In the genomic region with DNA sequence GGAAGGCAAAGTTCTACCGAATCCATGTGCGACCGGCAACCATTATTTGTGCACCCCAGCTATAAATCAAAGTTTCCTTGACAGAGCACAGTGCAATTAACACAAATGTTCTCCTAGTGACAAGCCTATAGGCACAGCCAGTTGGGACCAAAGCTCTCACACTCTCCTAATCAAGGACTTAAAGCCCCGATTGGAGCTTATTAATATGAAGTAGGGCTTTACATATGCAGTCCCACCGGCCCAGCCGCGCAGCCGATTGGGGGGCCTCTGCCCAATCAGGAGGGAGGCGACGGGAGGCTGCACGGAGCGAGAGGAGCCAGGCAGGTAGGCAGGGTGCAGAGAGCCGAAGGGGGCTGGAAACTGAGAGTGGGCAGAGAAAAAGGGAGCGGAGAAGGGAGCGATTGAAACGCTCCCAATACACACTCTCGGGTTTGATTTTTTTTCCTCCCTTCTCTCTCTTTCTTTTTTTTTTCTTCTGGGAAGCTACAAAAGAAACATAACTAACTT, we compare ENCODE assay signal across 8 cellular contexts. TPM values are rescaled to one million over a fixed set of nuclear protein-coding genes. Genes with fewer than 3 reads are reported as not detected.
DNase-seq lines count a peak whose midpoint lies in the region; ATAC-seq and TF ChIP-seq lines count a peak whose summit lies in the region.

ESRRG (minus strand) TSS at position 156 of the 507 bp plus-strand sequence; CDS start at position 26, 130 bp downstream.

- BruUV-seq in Calu3 (replicated peaks; lab: Mats Ljungman, UMichigan), result no TSS peak

- peaks cover 19% of the 10 kb centered on the region for H3K4me1 Mint-ChIP-seq in Calu3 (ENCODE audit: low read depth, unreplicated experiment)

- ATAC-seq in body of pancreas, result peak; percentile 87
- peak; percentile 86 for ATAC-seq in left colon
- no peak for ATAC-seq in HG03460 (IDR thresholded peaks at IDR 0.05; ENCODE audit: unreplicated experiment)

- CTCF ChIA-PET in Calu3 (lab: Charles Lee), result interaction anchor here (0.7 to 1.0 kb wide), 3 partner anchors 9 to 1162 kb away, joined by 3 to 4 read pairs (median 4); no protein-coding TSS in a partner anchor

- peaks cover 11% of the 10 kb centered on the region for H3K36me3 Mint-ChIP-seq in Calu3 (ENCODE audit: insufficient read depth, unreplicated experiment)

- intact Hi-C loops in Calu3 (cut with micrococcal nuclease; ENCODE audit: unreplicated experiment) (loop anchor here (5.0 to 10.0 kb wide), 2 partner anchors 731 to 1451 kb away; no protein-coding TSS in a partner anchor), body of pancreas (cut with DNase I) (no loop called here), left colon (cut with DNase I, micrococcal nuclease) (no loop called here)

- no peak for TF ChIP-seq CTCF in Calu3 (IDR thresholded peaks at IDR 0.05; ENCODE audit: unreplicated experiment)
- no peak for TF ChIP-seq CTCF in body of pancreas (IDR thresholded peaks at IDR 0.05)
- TF ChIP-seq CTCF in suprapubic skin (IDR thresholded peaks at IDR 0.05), result no peak

- H3K27ac Mint-ChIP-seq in Calu3 (ENCODE audit: unreplicated experiment), result peak within 1 kb of the TSS; percentile 10

- H3K4me1 ChIP-seq in body of pancreas (peaks cover 12% of the 10 kb centered on the region), suprapubic skin (peaks cover 20% of the 10 kb centered on the region)

- H3K4me3 Mint-ChIP-seq in Calu3 (ENCODE audit: low read depth, unreplicated experiment), result peak within 1 kb of the TSS; percentile 88

- H3K27me3 ChIP-seq in body of pancreas (no peaks in the 10 kb centered on the region), suprapubic skin (peaks cover 38% of the 10 kb centered on the region)

- 0 to 2% methylated on average over 17 of the region's 17 CpGs for WGBS in body of pancreas, 2 donors
- WGBS in suprapubic skin, result 1% methylated on average over 17 of the region's 17 CpGs

- H3K9me3 ChIP-seq in body of pancreas, result no peaks in the 10 kb centered on the region
- H3K9me3 ChIP-seq in suprapubic skin, result no peaks in the 10 kb centered on the region

- H3K9me3 Mint-ChIP-seq in Calu3 (ENCODE audit: low read depth, unreplicated experiment), result no peaks in the 10 kb centered on the region

- H3K4me3 ChIP-seq in body of pancreas (peak within 1 kb of the TSS; percentile 2 to 10), suprapubic skin (peak within 1 kb of the TSS; percentile 38)

- H3K27ac ChIP-seq in body of pancreas, result peak within 1 kb of the TSS in 3 of 4 donors; percentile 21 to 37 (median 24)
- no peak within 1 kb of the TSS for H3K27ac ChIP-seq in suprapubic skin

- DNase-seq in Calu3 (peak; percentile 75), NCI-H1930 (lab: John Stamatoyannopoulos, UW) (peak; percentile 37 to 56), body of pancreas (peak; percentile 49 to 79 (median 62)), left colon (peak; percentile 31 to 42), suprapubic skin (ENCODE audit: low spot score in 2 of 2) (no peak), dedifferentiated amniotic fluid mesenchymal stem cell (ENCODE audit: extremely low spot score) (no peak)
- DNase-seq in stimulated activated CD4-positive, alpha-beta T cell treated with anti-CD3 and anti-CD28 coated beads, Interleukin-4, amount 100 ng/mL, for 1 hour, result no peak

- no peak for TF ChIP-seq EP300 in suprapubic skin (IDR thresholded peaks at IDR 0.05)

- no peaks in the 10 kb centered on the region for H3K36me3 ChIP-seq in body of pancreas (replicated peaks in 1 of 2; ENCODE audit: insufficient read depth in 1 of 2, low read depth in 2 of 2)
- H3K36me3 ChIP-seq in suprapubic skin, result no peaks in the 10 kb centered on the region

- H3K27me3 Mint-ChIP-seq in Calu3 (ENCODE audit: unreplicated experiment), result no peaks in the 10 kb centered on the region

- TF ChIP-seq POLR2A in body of pancreas (IDR thresholded peaks at IDR 0.05) (no peak), suprapubic skin (IDR thresholded peaks at IDR 0.05) (no peak)

RNA-seq across cellular contexts. Expression of gene ESRRG, which starts in this region (rescaled TPM):
- total RNA-seq in Calu3 (2022), result 0.76 and 1.3 TPM in 2 replicates
- 10 to 100 TPM; 13.5 to 18.7 TPM for total RNA-seq in body of pancreas
- under 1 TPM; 0.61 to 0.73 TPM for total RNA-seq in left colon
- total RNA-seq in suprapubic skin, result 10 to 100 TPM in 1 of 4 donors, 1 to 10 TPM in 3; 2.8 to 10.1 (median 4.6) TPM

Comparison
In these comparisons a context has a peak if more than half of its experiments do, and no peak if none do; other contexts are left out.
1. Peak in DNase-seq and ATAC-seq in left colon; RNA of the gene not detected or under 1 TPM.
2. DNase-seq: peak in Calu3 (single experiment), NCI-H1930 (2 of 2) and body of pancreas (4 of 4); none in suprapubic skin (0 of 2), stimulated activated CD4-positive, alpha-beta T cell treated with anti-CD3 and anti-CD28 coated beads, Interleukin-4, amount 100 ng/mL, for 1 hour (single experiment) and dedifferentiated amniotic fluid mesenchymal stem cell (single experiment).